ENCODE assay signal across 22 cellular contexts in genomic region chrX:133865761-133866470, GRCh38.
"Had no signal": no experiment of that assay in that cellular context is flagged by ENCODE, and none has a peak within 500 bp of the region (broad histone marks: within the 10 kb centered on the region; RNA-seq: fewer than 3 reads in every experiment).

No MANE protein-coding gene starts in this region.

- H3K9me3 ChIP-seq: Peyer's patch had no signal

- ATAC-seq: activated CD8-positive, alpha-beta memory T cell treated with anti-CD3 and anti-CD28 coated beads, Interleukin-2, amount 10 ng/mL, durations not matched to agents 7 days and 5 days; T-helper 17 cell; WTC11 had no signal

- H3K36me3 ChIP-seq: Peyer's patch had no signal

- H3K4me1 ChIP-seq: Peyer's patch had no signal

- H3K27me3 ChIP-seq: Peyer's patch had no signal

- H3K27ac ChIP-seq: Peyer's patch, RWPE1 had no signal

- DNase-seq: activated CD4-positive, alpha-beta T cell treated with anti-CD3 and anti-CD28 coated beads for 48 hours; activated CD4-positive, alpha-beta T cell treated with anti-CD3 and anti-CD28 coated beads, Interleukin-2, amount 50 U/mL, for 4 hours; activated CD4-positive, CD25-positive, alpha-beta regulatory T cell treated with anti-CD3 and anti-CD28 coated beads, Interleukin-2, amount 50 U/mL, for 72 hours; activated CD8-positive, alpha-beta memory T cell treated with anti-CD3 and anti-CD28 coated beads, Interleukin-2, amount 10 ng/mL, durations not matched to agents 7 days and 5 days; activated effector memory CD4-positive, alpha-beta T cell treated with anti-CD3 and anti-CD28 coated beads, Interleukin-2, amount 50 U/mL, for 16 hours; activated naive CD4-positive, alpha-beta T cell treated with anti-CD3 and anti-CD28 coated beads for 36 hours; activated T-cell treated with anti-CD3 and anti-CD28 coated beads, Interleukin-2, amount 50 U/mL, for 24 hours; amygdala; cerebellar nuclear complex; MM.1S; NCI-H1105; NCI-H1436; NCI-H1694 treated with DMSO at 0.1 percent for 48 hours; NCI-H2029 treated with DMSO at 0.1 percent for 48 hours; NCI-H446; NCI-H524; Peyer's patch; Right ventricle myocardium superior; T-helper 17 cell; T-helper 9 cell had no signal

- H3K4me3 ChIP-seq: Peyer's patch had no signal
